In the genomic region with DNA sequence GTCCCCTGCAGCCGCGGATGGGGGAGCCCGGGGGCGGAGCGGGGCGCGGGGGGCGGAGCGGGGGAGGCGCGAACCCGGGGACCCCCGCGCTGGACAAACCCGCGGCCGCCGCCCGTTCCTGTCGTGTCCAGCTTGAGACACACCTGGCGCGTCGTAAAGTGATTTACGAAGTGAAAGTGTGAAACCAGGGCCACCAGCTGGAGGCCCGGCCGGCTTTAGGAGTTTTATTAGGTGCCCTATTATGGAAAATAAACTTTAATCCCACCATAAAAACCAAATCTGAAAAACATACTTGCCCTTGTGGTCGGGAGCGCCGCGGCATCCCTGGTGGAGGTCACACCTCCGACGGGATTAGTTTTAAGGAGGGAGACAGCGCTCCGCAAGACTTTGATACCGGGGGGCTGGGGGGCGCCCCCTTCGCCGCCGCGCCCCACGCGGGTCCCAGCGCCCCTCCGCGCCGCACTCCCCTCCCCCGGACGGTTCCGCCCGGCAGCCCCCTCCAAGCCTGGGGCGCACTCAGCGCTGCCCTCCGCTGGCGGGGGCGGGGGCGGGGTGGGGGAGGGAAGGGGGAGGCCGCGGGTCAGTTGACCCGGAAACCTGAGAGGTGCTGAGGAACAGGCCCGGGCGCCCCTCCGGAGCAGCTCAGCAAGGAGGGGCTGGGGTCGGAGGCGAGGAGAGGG, we compare ENCODE assay signal across 8 cellular contexts. TPM values are rescaled to one million over a fixed set of nuclear protein-coding genes. Genes with fewer than 3 reads are reported as not detected.
DNase-seq lines count a peak whose midpoint lies in the region; ATAC-seq and TF ChIP-seq lines count a peak whose summit lies in the region.

No MANE protein-coding gene starts in this region.

- no peaks in the 10 kb centered on the region for H3K9me2 ChIP-seq in hepatocyte (replicated peaks; ENCODE audit: insufficient read depth)

- no peak overlapping the region for H3K9ac ChIP-seq in subcutaneous abdominal adipose tissue (ENCODE audit: low read length in 5 of 5)

- no peaks in the 10 kb centered on the region for H3K79me2 ChIP-seq in hepatocyte

- H2AFZ ChIP-seq in hepatocyte = peak overlapping the region; percentile 41

- peaks cover 20% of the 10 kb centered on the region for H3K4me1 Mint-ChIP-seq in T-helper 17 cell

- no peak overlapping the region for H3K27ac Mint-ChIP-seq in T-helper 17 cell

- no peaks in the 10 kb centered on the region for H3K36me3 ChIP-seq in hepatocyte (replicated peaks; ENCODE audit: insufficient read depth, low read depth)
- H3K36me3 ChIP-seq in subcutaneous abdominal adipose tissue (ENCODE audit: control insufficient read depth in 5 of 5, insufficient read depth in 5 of 5, low read length in 5 of 5) = no peaks in the 10 kb centered on the region

- peak overlapping the region; percentile 4 for H3K4me3 ChIP-seq in hepatocyte
- H3K4me3 ChIP-seq in subcutaneous abdominal adipose tissue (ENCODE audit: low read depth in 1 of 5, low read length in 5 of 5) = peak overlapping the region in 4 of 5 donors; percentile 45 to 57 (median 48)

- WGBS in hepatocyte (ENCODE audit: low lambda C conversion rate, missing lambda C conversion rate) = under 1% methylated on average over 37 of the region's 64 CpGs

- no peaks in the 10 kb centered on the region for H4K20me1 ChIP-seq in hepatocyte (ENCODE audit: insufficient read depth, poor library complexity, severe bottlenecking)

- peaks cover 4% of the 10 kb centered on the region for H3K36me3 Mint-ChIP-seq in T-helper 17 cell (ENCODE audit: low read depth)

- peak overlapping the region; percentile 92 for H3K4me2 ChIP-seq in hepatocyte

- ATAC-seq in Right ventricle myocardium inferior = no peak
- ATAC-seq in left ventricle myocardium superior = no peak
- no peak for ATAC-seq in T-helper 17 cell

- peak overlapping the region; percentile 85 for H3K4me3 Mint-ChIP-seq in T-helper 17 cell

- H3K27ac ChIP-seq in hepatocyte = no peak overlapping the region
- H3K27ac ChIP-seq in subcutaneous abdominal adipose tissue (ENCODE audit: low read depth, low read length) = no peak overlapping the region

- H3K9me3 ChIP-seq in T-helper 17 cell (ENCODE audit: control insufficient read depth, low read length, poor library complexity, severe bottlenecking) (no peaks in the 10 kb centered on the region), hepatocyte (ENCODE audit: low read depth) (no peaks in the 10 kb centered on the region), subcutaneous abdominal adipose tissue (ENCODE audit: control insufficient read depth in 5 of 5, low read length in 5 of 5) (peaks cover 0 to 7% (median 0%) of the 10 kb centered on the region in 5 donors)

- H3K4me1 ChIP-seq in hepatocyte (ENCODE audit: insufficient read depth) = peaks cover 28% of the 10 kb centered on the region
- peaks cover 0 to 37% (median 25%) of the 10 kb centered on the region in 5 donors for H3K4me1 ChIP-seq in subcutaneous abdominal adipose tissue (ENCODE audit: control insufficient read depth in 5 of 5, insufficient read depth in 5 of 5, low read length in 5 of 5)

- DNase-seq in Right ventricle myocardium inferior (ENCODE audit: missing footprints) (peak; percentile 52), left ventricle myocardium superior (no peak), T-helper 17 cell (no peak), hepatocyte (ENCODE audit: low spot score) (no peak), NCI-H2171 (lab: John Stamatoyannopoulos, UW) (no peak), amygdala (lab: John Stamatoyannopoulos, UW) (no peak), NCI-H524 treated with DMSO at 0.1 percent for 48 hours (lab: John Stamatoyannopoulos, UW) (no peak)

- peaks cover 73% of the 10 kb centered on the region for H3K27me3 Mint-ChIP-seq in T-helper 17 cell

- H3K27me3 ChIP-seq in hepatocyte = peaks cover 88% of the 10 kb centered on the region
- peaks cover 40 to 60% (median 55%) of the 10 kb centered on the region in 5 donors for H3K27me3 ChIP-seq in subcutaneous abdominal adipose tissue (ENCODE audit: control insufficient read depth in 5 of 5, insufficient read depth in 4 of 5, low read length in 5 of 5)

- intact Hi-C loops in Right ventricle myocardium inferior (cut with DNase I) = no loop called here
- intact Hi-C loops in left ventricle myocardium superior (cut with micrococcal nuclease) = no loop called here

- TF ChIP-seq CTCF in hepatocyte (IDR thresholded peaks at IDR 0.05; ENCODE audit: poor library complexity) = no peak

RNA-seq across cellular contexts. Expression of a gene that starts 10.3 kb away (rescaled TPM):
- not detected for total RNA-seq in Right ventricle myocardium inferior
- not detected for total RNA-seq in left ventricle myocardium superior
- under 1 TPM; 0.15 to 0.21 TPM for total RNA-seq in T-helper 17 cell
- 2.3 and 2.8 TPM in 2 replicates for total RNA-seq in hepatocyte
- 1.4 and 3.1 TPM in 2 replicates for polyA plus RNA-seq in hepatocyte

RNA-seq across cellular contexts. Expression of a gene that starts 50.7 kb away (rescaled TPM):
- total RNA-seq in Right ventricle myocardium inferior = 6.6 TPM
- total RNA-seq in left ventricle myocardium superior = 7.8 TPM
- 10 to 100 TPM; 31.3 to 35.8 TPM for total RNA-seq in T-helper 17 cell
- total RNA-seq in hepatocyte = 9.7 and 13.1 TPM in 2 replicates
- polyA plus RNA-seq in hepatocyte = 9.0 and 14.0 TPM in 2 replicates
